Comparison of ENCODE assay signal across 8 cellular contexts in the genomic region with DNA sequence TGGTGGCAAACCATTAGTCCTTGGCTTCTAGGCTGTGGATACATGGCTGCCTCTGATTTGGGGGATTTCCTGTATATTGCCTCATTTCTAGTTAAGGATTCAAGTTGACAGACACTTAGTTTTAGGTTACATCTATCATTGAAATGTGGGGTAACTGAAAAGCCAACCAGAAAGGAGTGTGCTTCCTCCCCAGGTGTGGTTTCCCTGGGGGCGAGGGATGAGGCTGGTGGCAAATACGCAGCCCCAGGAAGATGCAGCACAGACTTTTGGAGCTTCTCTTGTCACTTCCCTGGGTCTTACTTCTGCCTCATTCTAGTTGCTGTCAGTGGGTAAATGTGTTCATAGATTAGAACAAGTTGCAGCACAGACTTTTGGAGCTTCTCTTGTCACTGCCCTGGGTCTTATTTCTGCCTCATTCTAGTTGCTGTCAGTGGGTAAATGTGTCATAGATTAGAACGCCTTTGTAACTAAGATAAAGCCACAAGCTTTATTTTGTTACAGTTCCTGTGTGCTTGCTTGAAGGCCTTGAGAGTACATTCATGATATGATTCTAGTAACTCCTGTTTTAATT.
DNase-seq lines count a peak whose midpoint lies in the region; ATAC-seq lines count a peak whose summit lies in the region.

No MANE protein-coding gene starts in this region.

- DNase-seq in M059J (ENCODE audit: low read depth) = peak; percentile 73
- DNase-seq in activated T-cell treated with anti-CD3 and anti-CD28 coated beads, Interleukin-2, amount 50 U/mL, for 1 hour = peak; percentile 69
- DNase-seq in left cardiac atrium = no peak
- no peak for DNase-seq in substantia nigra (lab: John Stamatoyannopoulos, UW)
- no peak for DNase-seq in HuH-7 (ENCODE audit: low spot score)
- no peak for DNase-seq in nucleus accumbens (lab: John Stamatoyannopoulos, UW)

- H3K27ac ChIP-seq in substantia nigra (ENCODE audit: low read depth, low read length, poor library complexity, severe bottlenecking) = peak overlapping the region; percentile 38

- intact Hi-C loops in left cardiac atrium (cut with DNase I) = no loop called here

- peak; percentile 62 to 65 for ATAC-seq in left cardiac atrium
- no peak for ATAC-seq in HG02938 (IDR thresholded peaks at IDR 0.05; ENCODE audit: unreplicated experiment)
- ATAC-seq in GM21367 (IDR thresholded peaks at IDR 0.05; ENCODE audit: unreplicated experiment) = no peak

Comparison
In these comparisons a context has a peak if more than half of its experiments do, and no peak if none do; other contexts are left out.
1. DNase-seq: peak in M059J (single experiment) and activated T-cell treated with anti-CD3 and anti-CD28 coated beads, Interleukin-2, amount 50 U/mL, for 1 hour (single experiment); none in left cardiac atrium (single experiment), substantia nigra (0 of 49), HuH-7 (single experiment) and nucleus accumbens (0 of 56).
2. ATAC-seq: peak in left cardiac atrium (2 of 2); none in HG02938 (single experiment) and GM21367 (single experiment).